Comparison of ENCODE assay signal across 13 cellular contexts in the genomic region with DNA sequence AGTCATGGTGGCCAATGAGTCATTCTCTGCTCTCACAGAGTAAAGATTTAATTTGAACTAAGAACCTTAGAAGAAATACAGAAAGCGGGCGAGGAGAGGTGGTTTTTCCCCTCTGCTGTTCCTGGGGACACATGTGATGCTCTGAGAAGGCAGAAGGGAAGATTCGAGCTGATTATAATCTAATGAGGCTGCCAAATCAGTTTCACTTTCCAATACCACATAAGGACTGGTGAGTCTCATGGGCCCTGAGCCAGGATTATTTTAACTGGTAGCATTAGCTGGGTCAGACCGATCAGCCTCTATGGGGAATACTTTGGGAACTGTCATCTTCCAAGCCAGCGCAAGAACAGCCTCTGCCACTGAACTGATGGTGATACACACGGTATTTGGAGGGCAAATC.
DNase-seq lines count a peak whose midpoint lies in the region; ATAC-seq, FAIRE-seq and TF ChIP-seq lines count a peak whose summit lies in the region.
"Had no signal": no experiment of that assay in that cellular context is flagged by ENCODE, and none has a peak within 500 bp of the region (broad histone marks: within the 10 kb centered on the region; RNA-seq: fewer than 3 reads in every experiment).

No MANE protein-coding gene starts in this region.

- no peaks in the 10 kb centered on the region for H3K9me3 ChIP-seq in prostate gland
- H3K9me3 ChIP-seq: thyroid gland had no signal

- intact Hi-C loops in prostate gland (cut with DNase I), result no loop called here

- in situ Hi-C loops in ACHN (cut with HindIII; ENCODE audit: low pct_ligation_motif_present, low pct_unique_long_range_greater_than_20kb, low sequenced_read_pairs), result no loop called here

- no peaks in the 10 kb centered on the region for H3K27me3 ChIP-seq in prostate gland (replicated peaks; ENCODE audit: insufficient read depth)
- H3K27me3 ChIP-seq: thyroid gland had no signal

- 61% methylated on average over 6 of the region's 6 CpGs for WGBS in prostate gland

- TF ChIP-seq POLR2A in prostate gland (IDR thresholded peaks at IDR 0.05), result no peak

- DNase-seq in GM12864 (ENCODE audit: low read depth) (no peak), M059J (ENCODE audit: low read depth) (peak; percentile 58), iris pigment epithelial cell (ENCODE audit: low read depth) (peak; percentile 20), RCC 7860 (ENCODE audit: low spot score) (no peak), OCI-M2 (lab: John Stamatoyannopoulos, UW; ENCODE audit: unreplicated experiment) (no peak), ACHN (no peak), prostate gland (ENCODE audit: low spot score) (no peak)
- DNase-seq: aorta; GF-D8; stimulated activated CD4-positive, alpha-beta T cell treated with anti-CD3 and anti-CD28 coated beads, Interleukin-12 subunit alpha, Interleukin-12 subunit beta, amount 100 ng/mL, for 4 hours; thyroid gland had no signal

- H3K4me1 ChIP-seq in prostate gland (replicated peaks), result no peaks in the 10 kb centered on the region
- H3K4me1 ChIP-seq: thyroid gland had no signal

- TF ChIP-seq CTCF in GM12864 (IDR thresholded peaks at IDR 0.05; ENCODE audit: low read depth, low read length, missing control alignments) (no peak), prostate gland (IDR thresholded peaks at IDR 0.05) (no peak)

- H3K27ac ChIP-seq in prostate gland, result no peak overlapping the region
- H3K27ac ChIP-seq: thyroid gland had no signal

- H3K4me3 ChIP-seq in GM12864 (ENCODE audit: low read depth, low read length), result peak overlapping the region; percentile 15; the same call in 1 of the 2 replicates
- no peak overlapping the region for H3K4me3 ChIP-seq in prostate gland
- H3K4me3 ChIP-seq: thyroid gland had no signal

- H3K36me3 ChIP-seq in prostate gland, result no peaks in the 10 kb centered on the region
- H3K36me3 ChIP-seq: thyroid gland had no signal

- peak; percentile 25 for ATAC-seq in GM21360 (IDR thresholded peaks at IDR 0.05; ENCODE audit: unreplicated experiment)
- ATAC-seq: HCT116 had no signal

- no peak for FAIRE-seq in RCC 7860 (lab: Jason Lieb, UNC)

Comparison
In these comparisons a context has a peak if more than half of its experiments do, and no peak if none do; other contexts are left out.
1. DNase-seq: peak in M059J (single experiment) and iris pigment epithelial cell (single experiment); none in GM12864 (single experiment), RCC 7860 (single experiment), OCI-M2 (single experiment), ACHN (single experiment) and prostate gland (single experiment).